ENCODE assay signal across 9 cellular contexts in the genomic region with DNA sequence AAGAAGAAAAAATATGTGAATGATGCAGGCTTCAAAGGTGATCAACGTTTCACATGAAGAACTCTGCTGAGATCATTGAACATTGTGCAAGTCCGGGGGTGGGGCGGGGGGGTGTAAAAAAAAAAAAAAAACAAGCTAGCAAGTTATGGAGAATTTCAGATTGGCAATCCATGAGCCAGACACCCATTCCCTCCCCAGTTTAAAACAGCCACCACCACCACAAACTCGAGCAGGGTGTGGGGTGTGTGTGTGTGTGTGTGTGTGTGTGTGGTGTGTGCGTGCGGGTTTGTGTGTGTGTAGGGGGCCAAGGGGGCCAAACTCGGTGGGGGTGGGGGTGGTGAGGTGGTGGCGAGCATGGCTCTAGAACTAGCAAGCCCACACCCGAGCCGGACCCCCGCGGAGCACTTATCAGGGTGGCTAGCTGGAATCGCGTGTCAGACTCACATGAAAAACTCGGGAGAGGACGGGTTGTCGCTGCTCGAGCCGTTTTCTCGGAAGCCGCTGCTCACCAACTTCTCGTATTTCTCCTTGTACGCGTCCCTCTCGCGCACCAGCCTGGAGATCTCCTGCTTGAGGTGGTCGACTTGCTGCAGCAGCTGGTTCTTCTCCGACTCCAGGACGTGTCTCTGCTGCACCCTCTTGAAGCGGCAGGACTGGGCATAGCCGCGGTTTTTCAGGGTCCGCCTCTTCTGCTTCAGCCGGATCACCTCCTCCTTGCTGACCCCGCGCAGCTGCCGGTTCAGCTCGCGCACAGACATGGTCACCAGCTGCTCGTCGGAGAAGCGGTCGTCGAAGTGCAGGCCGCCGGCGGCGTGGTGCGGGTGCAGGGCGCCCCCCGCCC. TPM values are rescaled to one million over a fixed set of nuclear protein-coding genes. Genes with fewer than 3 reads are reported as not detected.
A peak's percentile ranks its signal among the peaks of the same experiment; 100 is the strongest.
DNase-seq lines count a peak whose midpoint lies in the region; ATAC-seq and TF ChIP-seq lines count a peak whose summit lies in the region.
"Had no signal": no experiment of that assay in that cellular context is flagged by ENCODE, and none has a peak within 500 bp of the region (broad histone marks: within the 10 kb centered on the region; RNA-seq: fewer than 3 reads in every experiment).

No MANE protein-coding gene starts in this region.

- 0 out of 2 replicates have a peak, but pooled peaks cover 3% of the 10 kb centered on the region for H3F3A ChIP-seq in Loucy (ENCODE audit: low read depth)

- H3K79me2 ChIP-seq in Loucy (ENCODE audit: insufficient read depth, low read length): no peaks in the 10 kb centered on the region

- TF ChIP-seq CTCF in AG10803 (conservative IDR thresholded peaks at IDR 0.05; ENCODE audit: low read length) (0 out of 2 replicates have a peak, but pooled peaks have one; percentile 5), Loucy (conservative IDR thresholded peaks at IDR 0.05; ENCODE audit: low read length) (peak; percentile 45), right lobe of liver (IDR thresholded peaks at IDR 0.05) (peak in 2 of 4 donors; percentile 19 to 24)

- H3K4me1 ChIP-seq in Loucy (ENCODE audit: insufficient read depth, low read length, poor library complexity, severe bottlenecking) (peaks cover 26% of the 10 kb centered on the region), right lobe of liver (peaks cover 0 to 44% (median 7%) of the 10 kb centered on the region in 4 donors)

- TF ChIP-seq POLR2A in right lobe of liver (IDR thresholded peaks at IDR 0.05): peak; percentile 23

- H3K9me2 ChIP-seq in Loucy (replicated peaks; ENCODE audit: low read depth, low read length): no peaks in the 10 kb centered on the region

- DNase-seq in AG10803 (ENCODE audit: low read depth) (peak; percentile 30), dermis blood vessel endothelial cell (peak; percentile 20), right lobe of liver (peak; percentile 60 to 70 (median 68)), amniotic stem cell (lab: John Stamatoyannopoulos, UW) (no peak), GM19240 (ENCODE audit: insufficient read length, low spot score) (no peak)
- DNase-seq in activated CD4-positive, CD25-positive, alpha-beta regulatory T cell treated with anti-CD3 and anti-CD28 coated beads, Interleukin-2, amount 50 U/mL, for 72 hours: peak; percentile 48
- DNase-seq in stimulated activated CD4-positive, alpha-beta T cell treated with anti-CD3 and anti-CD28 coated beads, Interleukin-4, amount 100 ng/mL, for 24 hours: peak; percentile 54

- no peaks in the 10 kb centered on the region for H4K20me1 ChIP-seq in Loucy (ENCODE audit: insufficient read depth, low read length, poor library complexity, severe bottlenecking)

- H3K4me3 ChIP-seq in AG10803 (ENCODE audit: low read length) (peak overlapping the region; percentile 55), Loucy (ENCODE audit: low read length, poor library complexity, severe bottlenecking) (peak overlapping the region; percentile 76), right lobe of liver (peak overlapping the region; percentile 70 to 72 (median 70))
- H3K4me3 ChIP-seq: GM12878 had no signal

- intact Hi-C loops in right lobe of liver (cut with DNase I): no loop called here

- H3K4me2 ChIP-seq in Loucy (ENCODE audit: low read depth, low read length, poor library complexity, severe bottlenecking): peak overlapping the region; percentile 81

- H3K27me3 ChIP-seq in Loucy (ENCODE audit: insufficient read depth, low read length, poor library complexity, severe bottlenecking) (no peaks in the 10 kb centered on the region), right lobe of liver (no peaks in the 10 kb centered on the region)

- peak overlapping the region; percentile 84 for H2AFZ ChIP-seq in Loucy (ENCODE audit: low read length)

- peak overlapping the region; percentile 81 to 91 (median 85) for H3K27ac ChIP-seq in right lobe of liver

- H3K9ac ChIP-seq in Loucy (ENCODE audit: low read depth, low read length, poor library complexity, severe bottlenecking): peak overlapping the region; percentile 60

- H3K9me3 ChIP-seq in Loucy (ENCODE audit: insufficient read depth, low read depth, low read length) (no peaks in the 10 kb centered on the region), right lobe of liver (no peaks in the 10 kb centered on the region)

- H3K36me3 ChIP-seq in Loucy (ENCODE audit: insufficient read depth, low read length) (no peaks in the 10 kb centered on the region), right lobe of liver (no peaks in the 10 kb centered on the region)

- WGBS in right lobe of liver (ENCODE audit: insufficient coverage, low coverage, low lambda C conversion rate, missing lambda C conversion rate): 0% methylated on average over 14 of the region's 51 CpGs

- peak; percentile 0 to 24 (median 2) for ATAC-seq in right lobe of liver
- ATAC-seq: GM12878 had no signal

RNA-seq across cellular contexts. Expression of a gene that starts 2.0 kb away (rescaled TPM):
- 30.3 and 43.7 TPM in 2 replicates for total RNA-seq in dermis blood vessel endothelial cell
- 10 to 100 TPM; 19.0 to 43.8 (median 27.7) TPM for total RNA-seq in right lobe of liver

Comparison
In these comparisons a context has a peak if more than half of its experiments do, and no peak if none do; other contexts are left out.
1. DNase-seq: peak in AG10803 (single experiment), activated CD4-positive, CD25-positive, alpha-beta regulatory T cell treated with anti-CD3 and anti-CD28 coated beads, Interleukin-2, amount 50 U/mL, for 72 hours (single experiment), dermis blood vessel endothelial cell (single experiment), right lobe of liver (3 of 3) and stimulated activated CD4-positive, alpha-beta T cell treated with anti-CD3 and anti-CD28 coated beads, Interleukin-4, amount 100 ng/mL, for 24 hours (single experiment); none in amniotic stem cell (single experiment) and GM19240 (single experiment).
2. Peak in every context shown above with its lines, with median percentiles within 50 percentile points of each other: H3K4me3 ChIP-seq.